8 cellular contexts compared by ENCODE assay signal in the genomic region with DNA sequence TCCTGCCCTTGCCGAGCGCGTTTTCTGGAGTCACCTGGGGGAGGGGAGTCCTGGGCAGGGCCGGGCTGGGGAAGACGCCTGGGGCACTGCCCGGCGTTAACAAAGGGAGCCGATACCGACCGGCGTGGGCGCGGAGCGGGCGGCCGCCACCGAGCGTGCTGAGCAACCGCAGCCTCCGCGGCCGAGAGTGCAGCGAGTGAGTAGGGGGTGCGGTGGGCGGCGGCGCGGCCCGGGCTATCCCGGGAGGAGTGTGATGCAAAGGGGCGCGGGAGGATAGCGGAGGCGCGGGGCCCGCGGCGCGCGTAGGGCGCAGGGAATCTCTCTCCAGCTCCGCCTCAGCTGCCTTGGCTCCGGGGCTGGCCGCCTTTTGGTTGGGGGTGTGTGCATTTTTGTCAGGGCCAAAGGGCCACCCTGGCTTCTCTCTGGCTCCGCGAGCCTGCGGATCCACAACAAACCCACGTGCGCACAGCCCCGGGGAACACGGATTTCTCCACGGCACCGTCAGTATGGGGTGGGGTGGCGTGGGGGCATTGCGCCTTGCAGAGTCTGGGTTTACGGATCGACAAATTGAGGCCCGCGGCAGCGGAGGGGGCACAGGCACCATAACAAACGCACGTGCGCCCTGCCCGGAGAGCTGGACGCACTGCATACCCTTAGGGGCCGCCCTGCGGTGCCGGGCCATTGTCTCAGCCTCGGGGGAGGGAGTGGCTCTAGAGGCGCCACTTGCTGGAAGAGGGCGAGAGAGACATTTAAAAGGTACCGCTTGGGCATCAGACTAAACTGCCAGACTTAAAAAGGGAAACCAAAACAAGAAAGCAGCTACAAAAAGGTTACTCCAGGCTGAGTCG. TPM values are rescaled to one million over a fixed set of nuclear protein-coding genes. Genes with fewer than 3 reads are reported as not detected.
DNase-seq lines count a peak whose midpoint lies in the region; ATAC-seq and TF ChIP-seq lines count a peak whose summit lies in the region.

No MANE protein-coding gene starts in this region.

- no peaks in the 10 kb centered on the region for H3K9me2 ChIP-seq in PC-3 (replicated peaks; ENCODE audit: low read length)

- DNase-seq in COLO668 (lab: John Stamatoyannopoulos, UW; ENCODE audit: unreplicated experiment) (peak; percentile 66), PC-3 (peak; percentile 62), fibroblast of villous mesenchyme (ENCODE audit: low read depth) (peak; percentile 26), neuronal stem cell (ENCODE audit: low spot score) (peak; percentile 63)
- peak; percentile 33 to 58 for DNase-seq in activated T-helper 1 cell treated with anti-CD3 and anti-CD28 coated beads, Interleukin-2, amount 50 U/mL, for 16 hours (ENCODE audit: low read depth in 1 of 2, low spot score in 1 of 2)

- no peak overlapping the region for H2BK12ac ChIP-seq in neuronal stem cell (ENCODE audit: low read length)

- H3K36me3 ChIP-seq in PC-3 (ENCODE audit: low read depth, low read length) = no peaks in the 10 kb centered on the region
- H3K36me3 ChIP-seq in neuronal stem cell (replicated peaks in 1 of 2; ENCODE audit: control insufficient read depth in 2 of 2, insufficient read depth in 2 of 2, low read length in 2 of 2) = peaks cover 4 to 18% of the 10 kb centered on the region in 2 donors
- H3K36me3 ChIP-seq in thymus (ENCODE audit: control insufficient read depth, insufficient read depth) = no peaks in the 10 kb centered on the region

- H3F3A ChIP-seq in PC-3 (ENCODE audit: low read length, unreplicated experiment) = no peaks in the 10 kb centered on the region

- no peaks in the 10 kb centered on the region for H4K20me1 ChIP-seq in PC-3 (ENCODE audit: low read length)

- peak overlapping the region; percentile 96 for H3K18ac ChIP-seq in neuronal stem cell (ENCODE audit: low read length)

- intact Hi-C loops in PC-3 (cut with micrococcal nuclease) = loop anchor here (2.0 kb wide), 2 partner anchors 82 to 132 kb away; no protein-coding TSS in a partner anchor

- H2BK120ac ChIP-seq in neuronal stem cell (ENCODE audit: low read depth, low read length) = peak overlapping the region; percentile 51

- ATAC-seq in GM19455 (IDR thresholded peaks at IDR 0.05; ENCODE audit: unreplicated experiment) (peak; percentile 72), HG03565 (IDR thresholded peaks at IDR 0.05; ENCODE audit: unreplicated experiment) (peak; percentile 57), PC-3 (peak; percentile 65)

- H3K9ac ChIP-seq in PC-3 (ENCODE audit: low read length) = peak overlapping the region; percentile 49
- peak overlapping the region; percentile 91 for H3K9ac ChIP-seq in neuronal stem cell (ENCODE audit: low read depth, low read length, poor library complexity)

- H3K4me2 ChIP-seq in PC-3 (ENCODE audit: low read length) (peak overlapping the region; percentile 95), neuronal stem cell (ENCODE audit: insufficient read depth, low read length, poor library complexity, severe bottlenecking) (peak overlapping the region; percentile 91)

- H3K79me2 ChIP-seq in PC-3 (ENCODE audit: low read length) = no peaks in the 10 kb centered on the region

- no peaks in the 10 kb centered on the region for H3K79me1 ChIP-seq in neuronal stem cell (ENCODE audit: low read depth, low read length)

- CTCF ChIA-PET in PC-3 (lab: Charles Lee) = interaction anchor here (0.6 kb wide), 1 partner anchor 138 kb away, joined by 3 read pairs; no protein-coding TSS in a partner anchor

- peak overlapping the region; percentile 98 for H2AFZ ChIP-seq in PC-3 (ENCODE audit: low read length)
- H2AFZ ChIP-seq in neuronal stem cell (ENCODE audit: low read length) = peak overlapping the region; percentile 98

- H3K27ac ChIP-seq in PC-3 (ENCODE audit: low read length) (no peak overlapping the region), neuronal stem cell (replicated peaks; ENCODE audit: low read length) (peak overlapping the region; percentile 76), thymus (ENCODE audit: low read depth) (peak overlapping the region; percentile 87)

- H3K4me1 ChIP-seq in PC-3 (ENCODE audit: insufficient read depth, low read length) = peaks cover 6% of the 10 kb centered on the region; the same call in 1 of the 2 replicates
- H3K4me1 ChIP-seq in neuronal stem cell (ENCODE audit: control insufficient read depth in 2 of 2, insufficient read depth in 1 of 2, low read depth in 1 of 2, low read length in 2 of 2) = peaks cover 7 to 10% of the 10 kb centered on the region in 2 donors
- peaks cover 4% of the 10 kb centered on the region for H3K4me1 ChIP-seq in thymus (ENCODE audit: control insufficient read depth, insufficient read depth, low read length)

- no peak overlapping the region for H4K91ac ChIP-seq in neuronal stem cell (ENCODE audit: low read depth, low read length, poor library complexity)

- H3K23ac ChIP-seq in neuronal stem cell (ENCODE audit: low read depth, low read length, poor library complexity) = peak overlapping the region; percentile 57

- H3K4ac ChIP-seq in neuronal stem cell (ENCODE audit: low read length) = no peak overlapping the region

- POLR2A ChIA-PET in PC-3 (lab: Charles Lee; ENCODE audit: unreplicated experiment) = no interaction called here

- peak overlapping the region; percentile 32 for H2BK15ac ChIP-seq in neuronal stem cell (ENCODE audit: low read length)

- H2BK5ac ChIP-seq in neuronal stem cell (ENCODE audit: low read length) = peak overlapping the region; percentile 85

- TF ChIP-seq CTCF in PC-3 (conservative IDR thresholded peaks at IDR 0.05; ENCODE audit: low read depth, low read length) = no peak; the same call in 1 of the 2 replicates
- TF ChIP-seq CTCF in fibroblast of villous mesenchyme (IDR thresholded peaks at IDR 0.05; ENCODE audit: insufficient read depth, low read depth, low read length) = no peak

- WGBS in neuronal stem cell (ENCODE audit: extremely low coverage in 2 of 2, insufficient read length in 2 of 2, insufficient replicate concordance in 1 of 2), 2 donors = no CpG with 5 or more reads among the region's 73 CpGs
- under 1% methylated on average over 73 of the region's 73 CpGs for WGBS in thymus

- H3K9me3 ChIP-seq in PC-3 (ENCODE audit: low read length) (no peaks in the 10 kb centered on the region), neuronal stem cell (replicated peaks in 1 of 2; ENCODE audit: control insufficient read depth in 2 of 2, insufficient read depth in 1 of 2, low read depth in 1 of 2, low read length in 2 of 2) (peaks cover 0 to 3% of the 10 kb centered on the region in 2 donors), thymus (ENCODE audit: control insufficient read depth) (no peaks in the 10 kb centered on the region)

- peak overlapping the region; percentile 79 for H3K14ac ChIP-seq in neuronal stem cell (ENCODE audit: low read length)

- BruUV-seq in PC-3 (replicated peaks; lab: Mats Ljungman, UMichigan) = no TSS peak

- no peak overlapping the region for H2AK5ac ChIP-seq in neuronal stem cell (ENCODE audit: low read depth, low read length)

- H3K4me3 ChIP-seq in PC-3 (ENCODE audit: low read length) = peak overlapping the region; percentile 77
- peak overlapping the region; percentile 62 for H3K4me3 ChIP-seq in fibroblast of villous mesenchyme (ENCODE audit: low read depth, low read length)
- H3K4me3 ChIP-seq in neuronal stem cell (ENCODE audit: low read length in 2 of 2) = peak overlapping the region; percentile 57 to 97
- H3K4me3 ChIP-seq in thymus (ENCODE audit: low read length) = peak overlapping the region; percentile 85

- H4K8ac ChIP-seq in neuronal stem cell (ENCODE audit: low read depth, low read length) = no peak overlapping the region

- H3K27me3 ChIP-seq in PC-3 (ENCODE audit: low read length) (no peaks in the 10 kb centered on the region), neuronal stem cell (ENCODE audit: control insufficient read depth in 3 of 3, insufficient read depth in 3 of 3, low read depth in 1 of 3, low read length in 3 of 3) (peaks cover 0 to 16% (median 0%) of the 10 kb centered on the region in 3 experiments), thymus (ENCODE audit: control insufficient read depth, insufficient read depth) (no peaks in the 10 kb centered on the region)

RNA-seq across cellular contexts. Expression of gene ST6GAL1, which starts 0.5 kb away (rescaled TPM):
- total RNA-seq in PC-3 (2014; rRNA removed) (8.6 and 9.4 TPM in 2 replicates), fibroblast of villous mesenchyme (1.3 and 1.6 TPM in 2 replicates)
- 28.7 TPM for polyA plus RNA-seq in neuronal stem cell (2013, experiment 1 of 2)
- polyA plus RNA-seq in neuronal stem cell (2013, experiment 2 of 2) = 29.0 TPM
- polyA plus RNA-seq in thymus = 37.6 TPM
